Comparison of ENCODE assay signal across 29 cellular contexts in the genomic region with DNA sequence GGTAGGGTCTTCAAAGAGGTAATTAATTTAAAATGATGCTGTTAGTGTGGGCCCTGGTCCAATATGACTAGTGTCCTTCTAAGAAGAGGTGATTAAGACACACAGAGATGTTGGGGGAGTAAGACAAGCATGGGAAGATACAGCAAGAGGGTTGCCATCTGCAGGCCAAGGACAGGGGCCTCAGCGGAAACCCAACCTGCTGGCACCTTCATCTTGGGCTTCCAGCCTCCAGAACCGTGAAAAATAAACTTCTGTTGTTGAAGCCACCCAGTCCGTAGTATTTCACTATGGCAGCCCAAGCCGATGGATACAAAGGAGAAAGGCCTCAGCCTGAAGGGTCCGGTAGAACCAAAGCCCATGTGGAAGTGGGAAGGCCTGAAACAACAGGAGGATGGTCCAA.
"Had no signal": no experiment of that assay in that cellular context is flagged by ENCODE, and none has a peak within 500 bp of the region (broad histone marks: within the 10 kb centered on the region; RNA-seq: fewer than 3 reads in every experiment).

No MANE protein-coding gene starts in this region.

- H3K4me3 ChIP-seq: left lung, lower lobe of right lung, right atrium auricular region, skin epidermis, stomach, testis, thyroid gland, transverse colon, upper lobe of right lung had no signal

- H3K9me3 ChIP-seq: left lung, lower lobe of right lung, neutrophil, right atrium auricular region, stomach, testis, thyroid gland, transverse colon, upper lobe of right lung had no signal

- H3K9ac ChIP-seq: parathyroid adenoma had no signal

- H3K79me2 ChIP-seq: parathyroid adenoma had no signal

- H3K36me3 ChIP-seq: left lung, lower lobe of right lung, neutrophil, right atrium auricular region, stomach, thyroid gland, transverse colon, upper lobe of right lung had no signal

- DNase-seq: hypothalamus; immature natural killer cell; kidney; left colon; left lung; lower lobe of right lung; mammary epithelial cell; mesenchymal stem cell; naive thymus-derived CD8-positive, alpha-beta T cell; occipital lobe; stimulated activated CD4-positive, alpha-beta T cell treated with anti-CD3 and anti-CD28 coated beads, Interleukin-12 subunit alpha, Interleukin-12 subunit beta, amount 100 ng/mL, for 4 hours; stimulated activated CD4-positive, alpha-beta T cell treated with anti-CD3 and anti-CD28 coated beads, Interleukin-15, amount 100 ng/mL, for 24 hours; stimulated activated CD4-positive, alpha-beta T cell treated with anti-CD3 and anti-CD28 coated beads, Interleukin-2, amount 100 ng/mL, for 24 hours; stimulated activated CD4-positive, alpha-beta T cell treated with anti-CD3 and anti-CD28 coated beads, Interleukin-4, amount 100 ng/mL, for 1 hour; stimulated activated naive B cell treated with anti-CD40 and anti-IgM and Interleukin-4, amounts not matched to agents 10 μg/mL and 1 μg/mL and 100 μg/mL, for 72 hours; stimulated activated naive CD8-positive, alpha-beta T cell treated with anti-CD3 and anti-CD28 coated beads, Interleukin-15, Interleukin-2, amounts not matched to agents 100 U/mL and 50 U/mL, for 24 hours; stomach; testis; thyroid gland; transverse colon; upper lobe of right lung had no signal

- H2AFZ ChIP-seq: parathyroid adenoma had no signal

- H3K36me3 Mint-ChIP-seq: stimulated activated naive B cell treated with anti-CD40 and anti-IgM and Interleukin-4, amounts not matched to agents 10 μg/mL and 1 μg/mL and 100 μg/mL, for 72 hours had no signal

- H3K27ac ChIP-seq: left lung, lower lobe of right lung, neutrophil, parathyroid adenoma, right atrium auricular region, skin epidermis, stomach, testis, thyroid gland, transverse colon, upper lobe of right lung had no signal

- H3K4me1 ChIP-seq: left lung, lower lobe of right lung, parathyroid adenoma, right atrium auricular region, stomach, testis, thyroid gland, upper lobe of right lung had no signal

- H3K27me3 Mint-ChIP-seq: stimulated activated naive B cell treated with anti-CD40 and anti-IgM and Interleukin-4, amounts not matched to agents 10 μg/mL and 1 μg/mL and 100 μg/mL, for 72 hours had no signal

- H3K27me3 ChIP-seq: left lung, neutrophil, right atrium auricular region, stomach, testis, thyroid gland, transverse colon, upper lobe of right lung had no signal

- H3K9me3 Mint-ChIP-seq: immature natural killer cell, nephron had no signal

- ATAC-seq: left lung; lower lobe of right lung; naive thymus-derived CD8-positive, alpha-beta T cell; sciatic nerve; stimulated activated naive B cell treated with anti-CD40 and anti-IgM and Interleukin-4, amounts not matched to agents 10 μg/mL and 1 μg/mL and 100 μg/mL, for 72 hours; stimulated activated naive CD8-positive, alpha-beta T cell treated with anti-CD3 and anti-CD28 coated beads, Interleukin-15, Interleukin-2, amounts not matched to agents 100 U/mL and 50 U/mL, for 24 hours; upper lobe of right lung had no signal

- H3K27ac Mint-ChIP-seq: immature natural killer cell; naive thymus-derived CD8-positive, alpha-beta T cell; nephron; progenitor cell of endocrine pancreas; stimulated activated naive B cell treated with anti-CD40 and anti-IgM and Interleukin-4, amounts not matched to agents 10 μg/mL and 1 μg/mL and 100 μg/mL, for 72 hours had no signal

- H3K4me3 Mint-ChIP-seq: immature natural killer cell; naive thymus-derived CD8-positive, alpha-beta T cell; nephron; neural crest cell; stimulated activated naive B cell treated with anti-CD40 and anti-IgM and Interleukin-4, amounts not matched to agents 10 μg/mL and 1 μg/mL and 100 μg/mL, for 72 hours had no signal
